11 cellular contexts compared by ENCODE assay signal in the genomic region with DNA sequence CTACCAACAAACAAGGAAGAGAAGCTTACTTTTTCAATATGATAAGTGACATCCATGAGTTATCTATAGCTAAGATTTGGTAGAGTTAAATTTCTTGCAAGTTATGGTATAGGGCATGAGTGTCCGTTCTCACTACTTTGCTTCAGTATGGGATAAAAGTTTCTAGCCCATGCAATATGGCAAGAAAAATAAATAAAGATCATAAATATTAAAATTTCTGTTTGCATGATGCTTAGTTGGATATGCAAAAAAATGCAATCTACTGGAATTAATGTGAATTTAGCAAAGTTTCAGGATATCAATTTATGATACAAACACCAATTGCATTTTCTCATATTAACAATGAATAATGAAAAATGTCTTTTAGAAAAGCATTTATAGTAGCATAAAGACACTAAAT.
"Had no signal": no experiment of that assay in that cellular context is flagged by ENCODE, and none has a peak within 500 bp of the region (broad histone marks: within the 10 kb centered on the region; RNA-seq: fewer than 3 reads in every experiment).

No MANE protein-coding gene starts in this region.

- H3K9me3 ChIP-seq: HAP-1 had no signal

- H3K27ac ChIP-seq: GM23248 had no signal

- DNase-seq: GM23248, GOT3, H7, H9, HCEC 1CT, HFFc6 had no signal

- H2AFZ ChIP-seq: GM23248, GM23338 had no signal

- H3K9ac ChIP-seq: GM23248 had no signal

- H3K36me3 ChIP-seq: HAP-1 had no signal

- H3K4me2 ChIP-seq: GM23338 had no signal

- H3K4me1 ChIP-seq: HAP-1 had no signal

- FAIRE-seq: H1, H54 had no signal

- ATAC-seq: GM23338, HCT116 had no signal

- H3K4me3 ChIP-seq: GM23248, GM23338, HAP-1 had no signal
